Comparison of ENCODE assay signal across 1 cellular context in the genomic region with DNA sequence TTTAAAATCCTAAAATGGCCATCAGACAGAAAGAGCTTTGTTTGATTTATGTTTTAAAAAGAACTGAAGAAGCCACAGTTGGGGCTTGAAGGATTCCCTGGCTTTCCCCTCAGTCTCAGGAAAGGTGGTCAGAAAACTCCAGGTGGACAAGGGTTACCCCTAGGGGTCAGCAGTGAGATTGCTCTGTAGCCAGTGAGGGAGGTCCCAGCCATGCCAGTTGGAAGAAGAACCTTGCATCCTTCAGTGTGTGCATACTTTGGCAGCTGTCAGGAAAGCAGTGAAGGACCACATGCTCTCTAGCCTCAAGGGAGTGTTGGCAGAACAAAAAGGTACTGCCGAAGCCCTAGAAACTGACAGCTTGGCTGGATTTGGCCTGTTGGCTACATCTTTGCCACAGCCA.
TF ChIP-seq lines count a peak whose summit lies in the region.

No MANE protein-coding gene starts in this region.

TF ChIP-seq in HepG2, 621 proteins besides CTCF, POLR2A, EP300 and RAD21 (continued from another document):
- TF ChIP-seq HOMEZ (CRISPR knock-in tag; IDR thresholded peaks at IDR 0.05; ENCODE audit: low read depth) (no peak), STAG1 (CRISPR knock-in tag; IDR thresholded peaks at IDR 0.05) (peak; percentile 45), HMG20A (CRISPR knock-in tag; IDR thresholded peaks at IDR 0.05; ENCODE audit: borderline replicate concordance) (no peak)
